In the genomic region with DNA sequence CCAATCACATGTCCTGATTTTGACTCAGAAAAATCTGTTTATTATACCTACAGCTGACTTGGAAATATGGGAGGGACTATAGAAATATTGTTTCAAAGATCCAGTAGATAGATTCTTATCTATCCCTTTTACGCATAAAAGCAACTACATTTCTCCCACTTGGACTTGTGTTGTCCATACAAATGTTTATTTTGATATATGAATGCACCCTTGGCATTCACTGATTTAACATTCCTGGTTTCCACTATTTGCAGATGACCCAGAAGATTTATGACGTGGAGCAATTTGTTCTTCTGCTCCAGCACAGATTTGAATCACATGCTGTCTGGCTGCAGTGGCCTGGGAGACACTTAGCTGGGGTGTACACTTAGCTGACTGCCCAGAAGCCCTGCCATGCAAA, we compare ENCODE assay signal across 16 cellular contexts.
DNase-seq lines count a peak whose midpoint lies in the region; ATAC-seq, FAIRE-seq and TF ChIP-seq lines count a peak whose summit lies in the region.
"Had no signal": no experiment of that assay in that cellular context is flagged by ENCODE, and none has a peak within 500 bp of the region (broad histone marks: within the 10 kb centered on the region; RNA-seq: fewer than 3 reads in every experiment).

No MANE protein-coding gene starts in this region.

- H3K4me1 ChIP-seq in prostate gland (replicated peaks) = no peaks in the 10 kb centered on the region

- TF ChIP-seq POLR2A in prostate gland (IDR thresholded peaks at IDR 0.05) = no peak

- DNase-seq in HTR-8/SVneo (ENCODE audit: insufficient read length, low spot score) (peak; percentile 43), cardiac fibroblast (ENCODE audit: low read depth in 2 of 2) (peak; percentile 28 to 41), prostate gland (ENCODE audit: low spot score) (peak; percentile 53), NCI-H1105 treated with DMSO at 0.1 percent for 48 hours (lab: John Stamatoyannopoulos, UW) (no peak), dermis blood vessel endothelial cell (no peak)
- DNase-seq: aorta; effector CD8-positive, alpha-beta T cell; head of caudate nucleus; Kasumi-1; SW 1271 had no signal

- intact Hi-C loops in prostate gland (cut with DNase I) = no loop called here

- H3K4me3 ChIP-seq in cardiac fibroblast (replicated peaks in 1 of 2; ENCODE audit: low read depth in 2 of 2, low read length in 2 of 2) (no peak overlapping the region), prostate gland (no peak overlapping the region)
- H3K4me3 ChIP-seq: skin epidermis had no signal

- TF ChIP-seq CTCF in C4-2B (conservative IDR thresholded peaks at IDR 0.05) (no peak), cardiac fibroblast (IDR thresholded peaks at IDR 0.05; ENCODE audit: low read depth, low read length) (no peak), prostate gland (IDR thresholded peaks at IDR 0.05) (no peak)

- no peak for FAIRE-seq in HTR-8/SVneo (lab: Jason Lieb, UNC)
- FAIRE-seq: D721Med had no signal

- no peaks in the 10 kb centered on the region for H3K36me3 ChIP-seq in prostate gland

- H3K9me3 ChIP-seq in prostate gland = no peaks in the 10 kb centered on the region

- H3K27ac ChIP-seq in C4-2B (peak overlapping the region; percentile 55), prostate gland (peak overlapping the region; percentile 65 to 68)

- no peaks in the 10 kb centered on the region for H3K27me3 ChIP-seq in prostate gland (replicated peaks; ENCODE audit: insufficient read depth)

- ATAC-seq in GM18907 (IDR thresholded peaks at IDR 0.05; ENCODE audit: unreplicated experiment) = no peak
- ATAC-seq: left lobe of liver; naive thymus-derived CD4-positive, alpha-beta T cell had no signal

- WGBS in prostate gland = 21% methylated on average over 2 of the region's 2 CpGs

Comparison
In these comparisons a context has a peak if more than half of its experiments do, and no peak if none do; other contexts are left out.
1. DNase-seq: peak in HTR-8/SVneo (single experiment), cardiac fibroblast (2 of 2) and prostate gland (single experiment); none in NCI-H1105 treated with DMSO at 0.1 percent for 48 hours (single experiment) and dermis blood vessel endothelial cell (single experiment).